14 cellular contexts compared by ENCODE assay signal in the genomic region with DNA sequence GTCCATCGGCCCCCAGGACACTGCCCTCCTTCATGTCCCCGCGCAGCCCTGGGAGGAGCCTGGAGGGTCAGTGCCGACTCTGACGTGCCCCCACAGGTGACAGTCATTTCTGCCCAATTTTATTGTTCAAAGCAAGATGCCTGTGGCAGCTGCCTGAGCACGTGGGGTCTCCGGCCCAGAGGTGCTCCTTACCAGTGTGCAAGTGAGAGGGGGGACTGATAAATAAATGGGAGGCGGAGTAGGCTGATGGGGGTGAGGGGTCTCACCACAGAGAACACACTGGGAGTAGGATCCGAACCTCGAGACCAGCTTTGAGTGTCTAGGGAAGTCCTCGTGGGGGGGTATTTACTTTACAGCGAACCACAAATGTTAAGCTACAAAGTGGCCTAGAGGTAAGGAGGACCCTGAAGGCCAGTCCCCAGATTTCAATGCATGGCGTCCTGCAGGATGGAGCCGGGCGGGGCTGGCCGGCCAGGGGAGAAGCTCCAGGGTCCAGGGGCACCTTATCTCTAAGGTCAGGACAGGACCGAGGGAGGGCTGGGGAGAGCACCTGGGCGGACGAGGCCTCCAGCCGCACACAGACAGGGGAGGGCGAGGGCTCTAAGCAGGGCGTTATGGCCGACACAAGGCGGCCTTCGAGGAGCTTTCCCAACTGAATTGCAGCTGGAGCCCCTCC.
DNase-seq lines count a peak whose midpoint lies in the region; ATAC-seq lines count a peak whose summit lies in the region.
"Had no signal": no experiment of that assay in that cellular context is flagged by ENCODE, and none has a peak within 500 bp of the region (broad histone marks: within the 10 kb centered on the region; RNA-seq: fewer than 3 reads in every experiment).

No MANE protein-coding gene starts in this region.

- WGBS in right cardiac atrium: 83% methylated on average over 25 of the region's 25 CpGs

- no peaks in the 10 kb centered on the region for H3K4me1 Mint-ChIP-seq in T-helper 17 cell
- H3K4me1 Mint-ChIP-seq: activated naive CD8-positive, alpha-beta T cell treated with anti-CD3 and anti-CD28 coated beads, Interleukin-2, amount 10 ng/mL, durations not matched to agents 7 days and 5 days had no signal

- no peak overlapping the region for H3K4me3 ChIP-seq in right cardiac atrium (ENCODE audit: low read length)
- H3K4me3 ChIP-seq: PC-9 had no signal

- ATAC-seq in right cardiac atrium (no peak), T-helper 17 cell (no peak), HG03045 (IDR thresholded peaks at IDR 0.05; ENCODE audit: unreplicated experiment) (no peak)

- H3K4me3 Mint-ChIP-seq in T-helper 17 cell: peak overlapping the region; percentile 53
- H3K4me3 Mint-ChIP-seq: activated naive CD8-positive, alpha-beta T cell treated with anti-CD3 and anti-CD28 coated beads, Interleukin-2, amount 10 ng/mL, durations not matched to agents 7 days and 5 days had no signal

- H3K9me3 ChIP-seq in right cardiac atrium (ENCODE audit: control insufficient read depth, low read length): no peaks in the 10 kb centered on the region
- H3K9me3 ChIP-seq in T-helper 17 cell (ENCODE audit: control insufficient read depth, low read length, poor library complexity, severe bottlenecking): no peaks in the 10 kb centered on the region

- no peak overlapping the region for H3K27ac ChIP-seq in right cardiac atrium (ENCODE audit: low read length)
- H3K27ac ChIP-seq: PC-9, SK-N-MC had no signal

- peaks cover 17% of the 10 kb centered on the region for H3K27me3 Mint-ChIP-seq in T-helper 17 cell

- peak in 2 of 3 donors; percentile 28 to 37 for DNase-seq in right cardiac atrium
- DNase-seq in cardiac septum (ENCODE audit: low spot score): no peak
- no peak for DNase-seq in T-helper 17 cell
- DNase-seq in mesenteric fat pad (ENCODE audit: low spot score): peak; percentile 55
- DNase-seq in stimulated activated CD4-positive, alpha-beta T cell treated with anti-CD3 and anti-CD28 coated beads, Interleukin-1b, Interleukin-23, amount 100 ng/mL, for 48 hours: no peak
- no peak for DNase-seq in NCI-H2227 (lab: John Stamatoyannopoulos, UW; ENCODE audit: unreplicated experiment)
- no peak for DNase-seq in COR-L47 (lab: John Stamatoyannopoulos, UW)
- DNase-seq: activated CD4-positive, alpha-beta T cell treated with anti-CD3 and anti-CD28 coated beads for 48 hours; activated naive CD8-positive, alpha-beta T cell treated with anti-CD3 and anti-CD28 coated beads, Interleukin-2, amount 10 ng/mL, durations not matched to agents 7 days and 5 days; NCI-H748 treated with DMSO at 0.1 percent for 48 hours had no signal

- no peaks in the 10 kb centered on the region for H3K27me3 ChIP-seq in right cardiac atrium (ENCODE audit: control insufficient read depth, insufficient read depth)
- H3K27me3 ChIP-seq: brain microvascular endothelial cell had no signal

- intact Hi-C loops in right cardiac atrium (cut with DNase I): loop anchor here in 2 of 4 donors (5.0 to 10.0 kb wide), 3 partner anchors 191 to 278 kb away; no protein-coding TSS in a partner anchor
- intact Hi-C loops in cardiac septum (cut with DNase I): loop anchor here (5.0 to 10.0 kb wide), 2 partner anchors 201 to 273 kb away; no protein-coding TSS in a partner anchor

- H3K27ac Mint-ChIP-seq in T-helper 17 cell: no peak overlapping the region
- H3K27ac Mint-ChIP-seq: activated naive CD8-positive, alpha-beta T cell treated with anti-CD3 and anti-CD28 coated beads, Interleukin-2, amount 10 ng/mL, durations not matched to agents 7 days and 5 days had no signal

- H3K4me1 ChIP-seq in right cardiac atrium (ENCODE audit: control insufficient read depth, insufficient read depth, low read length): no peaks in the 10 kb centered on the region

- no peaks in the 10 kb centered on the region for H3K36me3 Mint-ChIP-seq in T-helper 17 cell (ENCODE audit: low read depth)
- H3K36me3 Mint-ChIP-seq: activated naive CD8-positive, alpha-beta T cell treated with anti-CD3 and anti-CD28 coated beads, Interleukin-2, amount 10 ng/mL, durations not matched to agents 7 days and 5 days had no signal

Comparison
In these comparisons a context has a peak if more than half of its experiments do, and no peak if none do; other contexts are left out.
1. DNase-seq: peak in right cardiac atrium (2 of 3) and mesenteric fat pad (single experiment); none in cardiac septum (single experiment), T-helper 17 cell (0 of 3), stimulated activated CD4-positive, alpha-beta T cell treated with anti-CD3 and anti-CD28 coated beads, Interleukin-1b, Interleukin-23, amount 100 ng/mL, for 48 hours (single experiment), NCI-H2227 (single experiment) and COR-L47 (single experiment).